Comparison of ENCODE assay signal across 24 cellular contexts in the genomic region with DNA sequence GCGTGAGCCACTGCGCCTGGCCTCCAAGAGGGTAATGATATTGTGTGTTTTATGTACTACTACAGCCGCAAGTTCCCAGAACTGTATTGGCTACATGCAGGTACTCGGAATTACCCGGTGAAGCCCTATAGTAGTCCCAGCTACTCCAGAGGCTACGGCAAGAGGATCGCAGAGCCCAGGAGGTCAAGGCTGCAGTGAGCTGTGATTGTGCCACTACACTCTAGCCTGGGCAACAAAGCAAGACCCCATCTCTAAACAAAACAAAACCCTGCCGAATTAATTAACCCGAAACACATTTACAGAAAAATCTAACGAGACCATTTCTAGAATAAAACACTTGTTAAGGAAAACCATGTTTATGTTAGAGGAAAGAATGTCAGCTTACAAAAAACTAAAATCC. TPM values are rescaled to one million over a fixed set of nuclear protein-coding genes. Genes with fewer than 3 reads are reported as not detected.
DNase-seq lines count a peak whose midpoint lies in the region; TF ChIP-seq lines count a peak whose summit lies in the region.
"Had no signal": no experiment of that assay in that cellular context is flagged by ENCODE, and none has a peak within 500 bp of the region (broad histone marks: within the 10 kb centered on the region; RNA-seq: fewer than 3 reads in every experiment).

No MANE protein-coding gene starts in this region.

- H3K9ac ChIP-seq in Karpas-422 (ENCODE audit: low read length) (0 out of 2 replicates have a peak overlapping the region, but pooled peaks have one; percentile 86), neural cell (ENCODE audit: low read length) (no peak overlapping the region)
- H3K9ac ChIP-seq: parathyroid adenoma had no signal

- peaks cover 5% of the 10 kb centered on the region for H3K36me3 Mint-ChIP-seq in T-helper 2 cell treated with Interferon-gamma antibody and Interleukin-4, amounts not matched to agents 5 μg/mL and 100 μg/mL, for 36 hours (ENCODE audit: low read depth)
- H3K36me3 Mint-ChIP-seq in activated naive CD8-positive, alpha-beta T cell treated with anti-CD3 and anti-CD28 coated beads for 36 hours = peaks cover 14% of the 10 kb centered on the region

- H3K4me1 ChIP-seq in Karpas-422 (ENCODE audit: low read length) = peaks cover 27% of the 10 kb centered on the region

- H3K27ac Mint-ChIP-seq in T-helper 2 cell treated with Interferon-gamma antibody and Interleukin-4, amounts not matched to agents 5 μg/mL and 100 μg/mL, for 36 hours = peak overlapping the region; percentile 78
- peak overlapping the region; percentile 92 for H3K27ac Mint-ChIP-seq in activated naive CD8-positive, alpha-beta T cell treated with anti-CD3 and anti-CD28 coated beads for 36 hours

- H3K4me3 Mint-ChIP-seq in T-helper 2 cell treated with Interferon-gamma antibody and Interleukin-4, amounts not matched to agents 5 μg/mL and 100 μg/mL, for 36 hours = peak overlapping the region; percentile 75
- no peak overlapping the region for H3K4me3 Mint-ChIP-seq in activated naive CD8-positive, alpha-beta T cell treated with anti-CD3 and anti-CD28 coated beads for 36 hours

- no peak for TF ChIP-seq RAD21 in neural cell (conservative IDR thresholded peaks at IDR 0.05)

- H2AFZ ChIP-seq in Karpas-422 (ENCODE audit: low read length) (no peak overlapping the region), neural cell (ENCODE audit: low read depth, low read length) (no peak overlapping the region)

- H3K9me2 ChIP-seq in Karpas-422 (replicated peaks; ENCODE audit: insufficient read depth, low read length) (no peaks in the 10 kb centered on the region), neural cell (ENCODE audit: insufficient read depth, low read length) (no peaks in the 10 kb centered on the region)

- no peaks in the 10 kb centered on the region for H3K9me3 Mint-ChIP-seq in T-helper 2 cell treated with Interferon-gamma antibody and Interleukin-4, amounts not matched to agents 5 μg/mL and 100 μg/mL, for 36 hours
- H3K9me3 Mint-ChIP-seq in activated naive CD8-positive, alpha-beta T cell treated with anti-CD3 and anti-CD28 coated beads for 36 hours = no peaks in the 10 kb centered on the region
- H3K9me3 Mint-ChIP-seq: activated naive CD4-positive, alpha-beta T cell treated with anti-CD3 and anti-CD28 coated beads for 36 hours had no signal

- DNase-seq in T-helper 2 cell treated with Interferon-gamma antibody and Interleukin-4, amounts not matched to agents 5 μg/mL and 100 μg/mL, for 36 hours (ENCODE audit: low spot score) = no peak
- DNase-seq in T-helper 2 cell = no peak
- no peak for DNase-seq in Karpas-422
- DNase-seq in activated naive CD8-positive, alpha-beta T cell treated with anti-CD3 and anti-CD28 coated beads for 36 hours = no peak
- DNase-seq in NCI-H526 treated with DMSO at 0.1 percent for 48 hours (lab: John Stamatoyannopoulos, UW) = no peak
- no peak for DNase-seq in SW 1271 (lab: John Stamatoyannopoulos, UW)
- no peak for DNase-seq in activated T-cell treated with anti-CD3 and anti-CD28 coated beads, Interleukin-2, amount 50 U/mL, for 1 hour
- DNase-seq: 8988T; activated CD4-positive, alpha-beta T cell treated with anti-CD3 and anti-CD28 coated beads for 48 hours; activated CD8-positive, alpha-beta memory T cell treated with anti-CD3 and anti-CD28 coated beads, Interleukin-2, amount 50 U/mL, for 48 hours; activated naive CD4-positive, alpha-beta T cell treated with anti-CD3 and anti-CD28 coated beads for 36 hours; colonic mucosa; H9; heart left ventricle; immature natural killer cell; left ventricle myocardium inferior; NCI-H2171; NCI-H69; OCI-M1; SHP77 treated with DMSO at 0.1 percent for 48 hours; substantia nigra had no signal

- peaks cover 9% of the 10 kb centered on the region for H3K27me3 Mint-ChIP-seq in T-helper 2 cell treated with Interferon-gamma antibody and Interleukin-4, amounts not matched to agents 5 μg/mL and 100 μg/mL, for 36 hours (ENCODE audit: low read depth)
- H3K27me3 Mint-ChIP-seq in activated naive CD8-positive, alpha-beta T cell treated with anti-CD3 and anti-CD28 coated beads for 36 hours = peaks cover 9% of the 10 kb centered on the region

- H3K27ac ChIP-seq in Karpas-422 (ENCODE audit: low read length) (no peak overlapping the region), neural cell (ENCODE audit: low read length) (peak overlapping the region; percentile 98)
- H3K27ac ChIP-seq: colonic mucosa had no signal

- H3F3A ChIP-seq in neural cell (ENCODE audit: insufficient read depth, low read length, poor library complexity, severe bottlenecking) = peaks cover 8% of the 10 kb centered on the region

- H3K36me3 ChIP-seq in Karpas-422 (ENCODE audit: insufficient read depth, low read length) = no peaks in the 10 kb centered on the region
- no peaks in the 10 kb centered on the region for H3K36me3 ChIP-seq in neural cell (ENCODE audit: insufficient read depth, low read length)
- H3K36me3 ChIP-seq: colonic mucosa, heart left ventricle, left ventricle myocardium inferior had no signal

- H4K20me1 ChIP-seq in Karpas-422 (ENCODE audit: insufficient read depth, low read depth, low read length) (peaks cover 20% of the 10 kb centered on the region; the same call in 1 of the 2 replicates), neural cell (ENCODE audit: insufficient read depth) (peaks cover 22% of the 10 kb centered on the region)

- H3K4me2 ChIP-seq in Karpas-422 (ENCODE audit: low read depth, low read length, poor library complexity, severe bottlenecking) (peak overlapping the region; percentile 100), neural cell (ENCODE audit: low read length) (no peak overlapping the region)

- H3K27me3 ChIP-seq in Karpas-422 (ENCODE audit: low read length) = no peaks in the 10 kb centered on the region
- no peaks in the 10 kb centered on the region for H3K27me3 ChIP-seq in neural cell (ENCODE audit: insufficient read depth, low read depth, low read length)
- H3K27me3 ChIP-seq: BLaER1 treated with 17β-estradiol and CSF1 and Interleukin-3, amounts not matched to agents 10 nM and 100 nM; colonic mucosa; heart left ventricle had no signal

- H3K79me2 ChIP-seq in Karpas-422 (ENCODE audit: low read length) (peaks cover 27% of the 10 kb centered on the region), neural cell (replicated peaks; ENCODE audit: insufficient read depth, low read length) (peaks cover 27% of the 10 kb centered on the region)

- H3K9me3 ChIP-seq in Karpas-422 (ENCODE audit: low read length) = no peaks in the 10 kb centered on the region
- no peaks in the 10 kb centered on the region for H3K9me3 ChIP-seq in neural cell (ENCODE audit: low read length)
- H3K9me3 ChIP-seq: BLaER1 treated with 17β-estradiol and CSF1 and Interleukin-3, amounts not matched to agents 10 nM and 100 nM; colonic mucosa; heart left ventricle; left ventricle myocardium inferior had no signal

- H3K4me1 Mint-ChIP-seq in T-helper 2 cell treated with Interferon-gamma antibody and Interleukin-4, amounts not matched to agents 5 μg/mL and 100 μg/mL, for 36 hours (ENCODE audit: low read depth) = peaks cover 20% of the 10 kb centered on the region
- peaks cover 14% of the 10 kb centered on the region for H3K4me1 Mint-ChIP-seq in activated naive CD8-positive, alpha-beta T cell treated with anti-CD3 and anti-CD28 coated beads for 36 hours

- no peak for TF ChIP-seq EP300 in neural cell (conservative IDR thresholded peaks at IDR 0.05; ENCODE audit: poor library complexity, severe bottlenecking)

- H3K4me3 ChIP-seq in Karpas-422 (ENCODE audit: low read length) (no peak overlapping the region), neural cell (ENCODE audit: low read length) (no peak overlapping the region)
- H3K4me3 ChIP-seq: BLaER1 treated with 17β-estradiol and CSF1 and Interleukin-3, amounts not matched to agents 10 nM and 100 nM; colonic mucosa; heart left ventricle had no signal

- TF ChIP-seq CTCF in neural cell (IDR thresholded peaks at IDR 0.05; ENCODE audit: poor library complexity, severe bottlenecking) = no peak

TF ChIP-seq in neural cell, 6 proteins besides CTCF, POLR2A, EP300 and RAD21:
- no peak for TF ChIP-seq TAF1 (IDR thresholded peaks at IDR 0.05; ENCODE audit: low read depth)
- TF ChIP-seq MXI1 (conservative IDR thresholded peaks at IDR 0.05; ENCODE audit: poor library complexity, severe bottlenecking) = no peak
- TF ChIP-seq EZH2 (IDR thresholded peaks at IDR 0.05; ENCODE audit: borderline replicate concordance, insufficient read depth, low read length, poor library complexity, severe bottlenecking) = no peak
- no peak for TF ChIP-seq SMC3 (conservative IDR thresholded peaks at IDR 0.05; ENCODE audit: poor library complexity)
- TF ChIP-seq POLR2AphosphoS5 (IDR thresholded peaks at IDR 0.05) = no peak
- TF ChIP-seq, protein P1, sequence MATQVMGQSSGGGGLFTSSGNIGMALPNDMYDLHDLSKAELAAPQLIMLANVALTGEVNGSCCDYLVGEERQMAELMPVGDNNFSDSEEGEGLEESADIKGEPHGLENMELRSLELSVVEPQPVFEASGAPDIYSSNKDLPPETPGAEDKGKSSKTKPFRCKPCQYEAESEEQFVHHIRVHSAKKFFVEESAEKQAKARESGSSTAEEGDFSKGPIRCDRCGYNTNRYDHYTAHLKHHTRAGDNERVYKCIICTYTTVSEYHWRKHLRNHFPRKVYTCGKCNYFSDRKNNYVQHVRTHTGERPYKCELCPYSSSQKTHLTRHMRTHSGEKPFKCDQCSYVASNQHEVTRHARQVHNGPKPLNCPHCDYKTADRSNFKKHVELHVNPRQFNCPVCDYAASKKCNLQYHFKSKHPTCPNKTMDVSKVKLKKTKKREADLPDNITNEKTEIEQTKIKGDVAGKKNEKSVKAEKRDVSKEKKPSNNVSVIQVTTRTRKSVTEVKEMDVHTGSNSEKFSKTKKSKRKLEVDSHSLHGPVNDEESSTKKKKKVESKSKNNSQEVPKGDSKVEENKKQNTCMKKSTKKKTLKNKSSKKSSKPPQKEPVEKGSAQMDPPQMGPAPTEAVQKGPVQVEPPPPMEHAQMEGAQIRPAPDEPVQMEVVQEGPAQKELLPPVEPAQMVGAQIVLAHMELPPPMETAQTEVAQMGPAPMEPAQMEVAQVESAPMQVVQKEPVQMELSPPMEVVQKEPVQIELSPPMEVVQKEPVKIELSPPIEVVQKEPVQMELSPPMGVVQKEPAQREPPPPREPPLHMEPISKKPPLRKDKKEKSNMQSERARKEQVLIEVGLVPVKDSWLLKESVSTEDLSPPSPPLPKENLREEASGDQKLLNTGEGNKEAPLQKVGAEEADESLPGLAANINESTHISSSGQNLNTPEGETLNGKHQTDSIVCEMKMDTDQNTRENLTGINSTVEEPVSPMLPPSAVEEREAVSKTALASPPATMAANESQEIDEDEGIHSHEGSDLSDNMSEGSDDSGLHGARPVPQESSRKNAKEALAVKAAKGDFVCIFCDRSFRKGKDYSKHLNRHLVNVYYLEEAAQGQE (IDR thresholded peaks at IDR 0.05; ENCODE audit: borderline replicate concordance) = no peak

RNA-seq across cellular contexts. Expression of a gene that starts 2.2 kb away (rescaled TPM):
- 133 and 149 TPM in 2 replicates for total RNA-seq in Karpas-422 (2014; rRNA removed; shearing (Covaris generic); ENCODE audit: low replicate concordance)
- 100 to 1,000 TPM; 178 to 183 TPM for total RNA-seq in activated naive CD8-positive, alpha-beta T cell treated with anti-CD3 and anti-CD28 coated beads for 36 hours
- polyA plus RNA-seq in neural cell = 269 and 274 TPM in 2 replicates
- polyA minus RNA-seq in neural cell = 638 and 676 TPM in 2 replicates
